In the genomic region with DNA sequence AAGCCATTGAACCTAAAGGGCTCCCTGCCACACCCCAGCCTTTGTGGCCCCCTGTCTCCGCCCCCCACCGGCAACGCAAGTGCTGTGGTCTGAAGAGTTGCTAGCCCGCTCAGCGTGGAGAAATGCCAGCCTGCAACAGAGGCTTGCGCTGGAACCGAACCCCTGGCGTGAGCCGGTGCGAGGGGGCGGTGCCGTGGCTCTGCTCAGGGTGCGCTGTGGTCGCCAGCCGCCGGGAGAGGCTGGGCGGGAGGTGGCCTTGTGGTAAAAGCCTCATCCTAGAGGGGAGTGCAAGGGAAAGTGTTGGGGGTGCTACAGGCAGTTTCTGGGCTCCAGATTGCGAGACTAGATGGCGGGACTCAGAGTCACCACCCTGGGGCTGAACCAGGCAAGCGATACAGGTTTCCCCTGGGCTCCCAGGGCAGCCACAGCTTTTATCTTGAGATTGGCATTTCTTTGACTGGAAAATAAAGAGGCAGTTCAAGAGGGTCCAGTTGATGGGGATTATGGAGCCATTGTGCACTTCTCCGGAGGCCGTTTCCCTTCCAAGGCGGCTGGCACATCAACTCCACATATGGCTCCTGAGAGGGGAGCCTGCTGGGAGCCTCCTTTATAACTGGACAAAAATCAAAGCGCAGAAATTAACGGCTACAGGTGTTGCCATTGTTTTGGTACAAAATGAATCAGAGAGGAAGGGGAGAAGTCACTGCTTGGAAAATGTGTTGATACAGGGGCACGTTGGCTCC, we compare ENCODE assay signal across 8 cellular contexts. TPM values are rescaled to one million over a fixed set of nuclear protein-coding genes. Genes with fewer than 3 reads are reported as not detected.
A peak's percentile ranks its signal among the peaks of the same experiment; 100 is the strongest.
DNase-seq lines count a peak whose midpoint lies in the region; ATAC-seq and TF ChIP-seq lines count a peak whose summit lies in the region.

No MANE protein-coding gene starts in this region.

- intact Hi-C loops in MCF 10A (cut with micrococcal nuclease) = no loop called here
- intact Hi-C loops in mammary epithelial cell (cut with micrococcal nuclease) = no loop called here

- H3K36me3 Mint-ChIP-seq in MCF 10A (ENCODE audit: insufficient read depth, unreplicated experiment) = no peaks in the 10 kb centered on the region
- H3K36me3 Mint-ChIP-seq in WTC11 = no peaks in the 10 kb centered on the region
- no peaks in the 10 kb centered on the region for H3K36me3 Mint-ChIP-seq in neural crest cell (ENCODE audit: low read depth)

- CTCF ChIA-PET in MCF 10A (lab: Yijun Ruan, JAX) = no interaction called here
- CTCF ChIA-PET in mammary epithelial cell (lab: Charles Lee; ENCODE audit: low non-redundant PET) = no interaction called here
- CTCF ChIA-PET in WTC11 (lab: Charles Lee) = interaction anchor here (0.6 to 1.1 kb wide), 2 partner anchors 110 to 535 kb away, joined by 3 to 4 read pairs; no protein-coding TSS in a partner anchor

- BruUV-seq in MCF 10A (replicated peaks; lab: Mats Ljungman, UMichigan) = no TSS peak
- no TSS peak for BruUV-seq in mammary epithelial cell (replicated peaks; lab: Mats Ljungman, UMichigan)

- TF ChIP-seq CTCF in MCF 10A (IDR thresholded peaks at IDR 0.05; ENCODE audit: unreplicated experiment) (no peak), mammary epithelial cell (conservative IDR thresholded peaks at IDR 0.05 in 1 of 2, IDR thresholded peaks at IDR 0.05 in 1 of 2; ENCODE audit: extremely low read depth in 1 of 2, insufficient read depth in 1 of 2, low read depth in 1 of 2, low read length in 2 of 2) (no peak), WTC11 (IDR thresholded peaks at IDR 0.05) (no peak), neural crest cell (conservative IDR thresholded peaks at IDR 0.05) (no peak)

- no peak overlapping the region for H2AFZ ChIP-seq in mammary epithelial cell (ENCODE audit: low read depth, low read length)

- 25% methylated on average over 13 of the region's 26 CpGs for WGBS in mammary epithelial cell (ENCODE audit: low coverage, missing lambda C conversion rate)

- H3K9ac ChIP-seq in mammary epithelial cell (ENCODE audit: insufficient read depth, low read length) (no peak overlapping the region), endocrine pancreas (ENCODE audit: control insufficient read depth, insufficient read depth, low read length) (peak overlapping the region; percentile 30)

- H3K4me3 ChIP-seq in mammary epithelial cell (replicated peaks in 1 of 3; ENCODE audit: insufficient read depth in 1 of 3, low read depth in 2 of 3, low read length in 3 of 3) = no peak overlapping the region
- peak overlapping the region; percentile 44 for H3K4me3 ChIP-seq in endocrine pancreas (ENCODE audit: control insufficient read depth, insufficient read depth, low read length)

- H3K27ac ChIP-seq in mammary epithelial cell (ENCODE audit: insufficient read depth, low read depth, low read length) = no peak overlapping the region

- in situ Hi-C loops in mammary epithelial cell (cut with MboI; ENCODE audit: low sequenced_read_pairs in 2 of 2) = no loop called here

- dilution Hi-C loops in mammary epithelial cell (cut with HindIII; ENCODE audit: low sequenced_read_pairs) = no loop called here

- H3K4me1 ChIP-seq in mammary epithelial cell (ENCODE audit: insufficient read depth, low read length) (peaks cover 11% of the 10 kb centered on the region), endocrine pancreas (ENCODE audit: control insufficient read depth, insufficient read depth, low read length) (peaks cover 10% of the 10 kb centered on the region)

- H3K36me3 ChIP-seq in mammary epithelial cell (ENCODE audit: insufficient read depth, low read length) (no peaks in the 10 kb centered on the region), endocrine pancreas (ENCODE audit: control insufficient read depth, insufficient read depth, low read length) (no peaks in the 10 kb centered on the region)

- H3K27ac Mint-ChIP-seq in MCF 10A (ENCODE audit: low read depth, unreplicated experiment) (no peak overlapping the region), WTC11 (no peak overlapping the region), neural crest cell (ENCODE audit: unreplicated experiment) (no peak overlapping the region)

- no peaks in the 10 kb centered on the region for H3K9me3 ChIP-seq in mammary epithelial cell (replicated peaks; ENCODE audit: insufficient read depth, low read length)
- H3K9me3 ChIP-seq in endocrine pancreas (ENCODE audit: control insufficient read depth, low read length) = no peaks in the 10 kb centered on the region

- peaks cover 4% of the 10 kb centered on the region for H4K20me1 ChIP-seq in mammary epithelial cell (ENCODE audit: insufficient read depth, low read length)

- H3K4me2 ChIP-seq in mammary epithelial cell (ENCODE audit: insufficient read depth, low read depth, low read length) = no peak overlapping the region

- peak; percentile 6 for ATAC-seq in WTC11
- no peak for ATAC-seq in GM19328 (IDR thresholded peaks at IDR 0.05; ENCODE audit: unreplicated experiment)
- ATAC-seq in HG03457 (IDR thresholded peaks at IDR 0.05; ENCODE audit: unreplicated experiment) = no peak

- H3K27me3 Mint-ChIP-seq in MCF 10A (ENCODE audit: insufficient read depth, unreplicated experiment) (peaks cover 61% of the 10 kb centered on the region), WTC11 (ENCODE audit: low read depth) (peaks cover 91% of the 10 kb centered on the region), neural crest cell (ENCODE audit: low read depth) (peaks cover 73% of the 10 kb centered on the region)

- H3K9me3 Mint-ChIP-seq in MCF 10A (ENCODE audit: unreplicated experiment) (no peaks in the 10 kb centered on the region), WTC11 (no peaks in the 10 kb centered on the region), neural crest cell (no peaks in the 10 kb centered on the region)

- peak overlapping the region; percentile 53 for H3K4me3 Mint-ChIP-seq in MCF 10A (ENCODE audit: unreplicated experiment)
- H3K4me3 Mint-ChIP-seq in WTC11 = peak overlapping the region; percentile 78
- H3K4me3 Mint-ChIP-seq in neural crest cell = peak overlapping the region; percentile 88

- H3K27me3 ChIP-seq in mammary epithelial cell (ENCODE audit: insufficient read depth, low read length) (peaks cover 40% of the 10 kb centered on the region), endocrine pancreas (ENCODE audit: control insufficient read depth, insufficient read depth, low read length) (no peaks in the 10 kb centered on the region)

- DNase-seq in MCF 10A (ENCODE audit: unreplicated experiment) (no peak), mammary epithelial cell (no peak), WTC11 (ENCODE audit: low spot score) (peak; percentile 51), neural crest cell (ENCODE audit: low read depth, low spot score) (no peak), NCI-H446 (lab: John Stamatoyannopoulos, UW) (no peak)

- no peaks in the 10 kb centered on the region for H3K79me2 ChIP-seq in mammary epithelial cell (ENCODE audit: insufficient read depth, low read length)

- POLR2A ChIA-PET in MCF 10A (lab: Yijun Ruan, JAX) = no interaction called here
- POLR2A ChIA-PET in WTC11 (lab: Charles Lee) = no interaction called here

- H3K4me1 Mint-ChIP-seq in MCF 10A (ENCODE audit: insufficient read depth, unreplicated experiment) = no peaks in the 10 kb centered on the region
- peaks cover 26% of the 10 kb centered on the region for H3K4me1 Mint-ChIP-seq in WTC11
- H3K4me1 Mint-ChIP-seq in neural crest cell = peaks cover 34% of the 10 kb centered on the region

TF ChIP-seq in WTC11, 78 proteins besides CTCF, POLR2A, EP300 and RAD21:
- TF ChIP-seq CBFB (CRISPR knock-in tag; IDR thresholded peaks at IDR 0.05; ENCODE audit: low read depth) (no peak), HMGXB4 (CRISPR knock-in tag; IDR thresholded peaks at IDR 0.05) (no peak), GABPB1 (CRISPR knock-in tag; IDR thresholded peaks at IDR 0.05) (0 out of 2 replicates have a peak, but pooled peaks have one; percentile 30)
TF ChIP-seq in WTC11: peak in this region for 1.

RNA-seq across cellular contexts. Expression of gene PLXNC1, which starts 2.3 kb away (rescaled TPM):
- total RNA-seq in MCF 10A (2022) = 2.4 and 2.6 TPM in 2 replicates
- total RNA-seq in mammary epithelial cell = 1 to 10 TPM in 1 of 2 donors, under 1 TPM in 1; 0.61 to 3.2 TPM
- 0.48 TPM for polyA plus RNA-seq in mammary epithelial cell
- polyA minus RNA-seq in mammary epithelial cell = 1.1 TPM
- 1.4 to 3.1 TPM (median 2.0 TPM) in 3 replicates for total RNA-seq in WTC11 (2021)
- total RNA-seq in neural crest cell = 4.3 and 5.8 TPM in 2 replicates
